Comparison of ENCODE assay signal across 8 cellular contexts in the genomic region with DNA sequence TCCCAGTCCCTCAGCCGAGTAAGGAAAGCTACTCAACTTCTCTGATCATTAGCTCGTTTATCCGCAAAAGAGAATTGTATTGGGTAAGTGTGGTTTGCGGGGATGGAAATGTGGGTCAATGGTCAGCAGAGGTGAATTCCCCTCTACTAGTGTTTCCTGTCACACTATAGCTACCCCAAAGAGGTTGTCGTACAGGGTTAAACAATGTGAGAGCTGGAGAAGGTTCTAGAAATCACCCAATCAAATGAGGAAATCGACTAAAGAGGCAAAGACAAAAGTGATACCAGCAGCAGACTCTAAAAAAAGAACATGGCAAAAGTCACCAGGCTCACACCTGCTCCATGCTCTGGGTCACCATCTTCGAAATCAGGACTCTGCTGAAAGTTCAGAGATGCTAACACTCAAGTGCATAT.
DNase-seq lines count a peak whose midpoint lies in the region; ATAC-seq and TF ChIP-seq lines count a peak whose summit lies in the region.

No MANE protein-coding gene starts in this region.

- no peaks in the 10 kb centered on the region for H3K36me3 Mint-ChIP-seq in natural killer cell
- no peaks in the 10 kb centered on the region for H3K36me3 Mint-ChIP-seq in HFFc6 (ENCODE audit: low read depth)

- peaks cover 45 to 53% of the 10 kb centered on the region in 2 donors for H3K4me1 Mint-ChIP-seq in natural killer cell
- H3K4me1 Mint-ChIP-seq in HFFc6 (ENCODE audit: low read depth), result peaks cover 4% of the 10 kb centered on the region; the same call in 1 of the 2 replicates

- H3K4me3 Mint-ChIP-seq in natural killer cell, result peak overlapping the region; percentile 82
- H3K4me3 Mint-ChIP-seq in HFFc6, result no peak overlapping the region

- no peak for TF ChIP-seq CTCF in natural killer cell (IDR thresholded peaks at IDR 0.05)
- no peak for TF ChIP-seq CTCF in HFFc6 (IDR thresholded peaks at IDR 0.05)

- H3K27ac Mint-ChIP-seq in natural killer cell (peak overlapping the region; percentile 88 to 89), HFFc6 (no peak overlapping the region)

- peak; percentile 94 for ATAC-seq in GM18873 (IDR thresholded peaks at IDR 0.05; ENCODE audit: low FRiP score, unreplicated experiment)
- peak; percentile 89 for ATAC-seq in HG02588 (IDR thresholded peaks at IDR 0.05; ENCODE audit: unreplicated experiment)
- ATAC-seq in natural killer cell, result peak; percentile 68 to 80 (median 77)

- intact Hi-C loops in natural killer cell (cut with micrococcal nuclease), result loop anchor here (1.0 to 5.0 kb wide), 3 partner anchors 35 to 330 kb away; a partner anchor contains a TSS

- DNase-seq in NAMALWA (ENCODE audit: low spot score) (peak; percentile 77), natural killer cell (peak; percentile 41), HFFc6 (no peak), SW480 (ENCODE audit: low spot score) (no peak), inferior parietal cortex (ENCODE audit: extremely low spot score) (no peak), amniotic stem cell (lab: John Stamatoyannopoulos, UW) (no peak)

- H3K9me3 Mint-ChIP-seq in natural killer cell, result peaks cover 0 to 3% of the 10 kb centered on the region in 2 donors
- H3K9me3 Mint-ChIP-seq in HFFc6, result no peaks in the 10 kb centered on the region

- no peaks in the 10 kb centered on the region for H3K27me3 Mint-ChIP-seq in natural killer cell (ENCODE audit: low read depth in 2 of 2)
- H3K27me3 Mint-ChIP-seq in HFFc6 (ENCODE audit: insufficient read depth), result no peaks in the 10 kb centered on the region

Comparison
In these comparisons a context has a peak if more than half of its experiments do, and no peak if none do; other contexts are left out.
1. DNase-seq: peak in NAMALWA (single experiment) and natural killer cell (single experiment); none in HFFc6 (single experiment), SW480 (single experiment), inferior parietal cortex (single experiment) and amniotic stem cell (single experiment).
2. Peak in every context shown above with its lines, with median percentiles within 50 percentile points of each other: ATAC-seq.